Comparison of ENCODE assay signal across 1 cellular context in genomic region chr20:46638367-46639274, GRCh38.
A peak's percentile ranks its signal among the peaks of the same experiment; 100 is the strongest.
TF ChIP-seq lines count a peak whose summit lies in the region.

No MANE protein-coding gene starts in this region.

TF ChIP-seq in HepG2, 621 proteins besides CTCF, POLR2A, EP300 and RAD21 (continued from another document and continues in another):
- TF ChIP-seq PBX2 (CRISPR knock-in tag; IDR thresholded peaks at IDR 0.05) (no peak), ZEB1 (IDR thresholded peaks at IDR 0.05; ENCODE audit: insufficient replicate concordance, low read depth) (peak; percentile 2), PRDM15 (CRISPR knock-in tag; IDR thresholded peaks at IDR 0.05) (no peak; the same call in 1 of the 2 replicates), ZNF547 (CRISPR knock-in tag; IDR thresholded peaks at IDR 0.05) (peak; percentile 56; the same call in 1 of the 2 replicates), GATAD2A (CRISPR knock-in tag; IDR thresholded peaks at IDR 0.05) (peak; percentile 74; the same call in 1 of the 2 replicates), ZNF678 (CRISPR knock-in tag; IDR thresholded peaks at IDR 0.05) (no peak), SRF (IDR thresholded peaks at IDR 0.05; ENCODE audit: low read depth, low read length) (0 out of 2 replicates have a peak, but pooled peaks have one; percentile 26), ZNF234 (CRISPR knock-in tag; conservative IDR thresholded peaks at IDR 0.05) (no peak), MBNL3 (CRISPR knock-in tag; conservative IDR thresholded peaks at IDR 0.05) (no peak), RCOR2 (CRISPR knock-in tag; IDR thresholded peaks at IDR 0.05) (peak; percentile 95), ZNF225 (CRISPR knock-in tag; IDR thresholded peaks at IDR 0.05) (peak; percentile 59; the same call in 1 of the 2 replicates), IKZF1 (IDR thresholded peaks at IDR 0.05) (no peak), ZNF138 (CRISPR knock-in tag; IDR thresholded peaks at IDR 0.05; ENCODE audit: low read depth) (no peak), SNAI1 (CRISPR knock-in tag; IDR thresholded peaks at IDR 0.05; ENCODE audit: borderline replicate concordance) (no peak), FOXA3 (CRISPR knock-in tag; IDR thresholded peaks at IDR 0.05) (no peak; the same call in none of the 2 replicates), ZNF260 (CRISPR knock-in tag; IDR thresholded peaks at IDR 0.05; ENCODE audit: borderline replicate concordance, low read depth) (no peak), KDM3A (CRISPR knock-in tag; IDR thresholded peaks at IDR 0.05; ENCODE audit: low read depth) (peak; percentile 72; the same call in 1 of the 2 replicates), GMEB1 (CRISPR knock-in tag; IDR thresholded peaks at IDR 0.05; ENCODE audit: borderline replicate concordance) (peak; percentile 37), ZNF569 (CRISPR knock-in tag; IDR thresholded peaks at IDR 0.05; ENCODE audit: borderline replicate concordance) (no peak), DR1 (CRISPR knock-in tag; IDR thresholded peaks at IDR 0.05) (peak; percentile 34; the same call in 1 of the 2 replicates), TRIM24 (CRISPR knock-in tag; IDR thresholded peaks at IDR 0.05) (0 out of 2 replicates have a peak, but pooled peaks have one; percentile 29), ZNF431 (CRISPR knock-in tag; IDR thresholded peaks at IDR 0.05; ENCODE audit: borderline replicate concordance, low read depth) (no peak), MTERF4 (CRISPR knock-in tag; IDR thresholded peaks at IDR 0.05) (no peak; the same call in 1 of the 2 replicates), ZNF180 (CRISPR knock-in tag; IDR thresholded peaks at IDR 0.05; ENCODE audit: borderline replicate concordance, low read depth) (no peak), ARID4A (CRISPR knock-in tag; IDR thresholded peaks at IDR 0.05; ENCODE audit: borderline replicate concordance) (no peak; the same call in 1 of the 2 replicates), HOXA3 (CRISPR knock-in tag; IDR thresholded peaks at IDR 0.05) (0 out of 2 replicates have a peak, but pooled peaks have one; percentile 56), IRF9 (CRISPR knock-in tag; IDR thresholded peaks at IDR 0.05; ENCODE audit: borderline replicate concordance) (peak; percentile 81), ELF1 (CRISPR knock-in tag; IDR thresholded peaks at IDR 0.05) (no peak), EED (CRISPR knock-in tag; IDR thresholded peaks at IDR 0.05) (no peak), ZFP41 (CRISPR knock-in tag; IDR thresholded peaks at IDR 0.05; ENCODE audit: borderline replicate concordance) (no peak), SMC3 (IDR thresholded peaks at IDR 0.05; ENCODE audit: low read length) (0 out of 2 replicates have a peak, but pooled peaks have one; percentile 2), SNAPC2 (CRISPR knock-in tag; IDR thresholded peaks at IDR 0.05) (no peak), MAX (IDR thresholded peaks at IDR 0.05) (peak; percentile 78), ZNF580 (CRISPR knock-in tag; IDR thresholded peaks at IDR 0.05; ENCODE audit: borderline replicate concordance, low read depth) (no peak), MZF1 (CRISPR knock-in tag; IDR thresholded peaks at IDR 0.05; ENCODE audit: borderline replicate concordance) (no peak), ZBTB44 (CRISPR knock-in tag; IDR thresholded peaks at IDR 0.05) (no peak), NFATC3 (CRISPR knock-in tag; IDR thresholded peaks at IDR 0.05) (0 out of 2 replicates have a peak, but pooled peaks have one; percentile 69), RBAK (CRISPR knock-in tag; IDR thresholded peaks at IDR 0.05) (peak; percentile 95), ZNF674 (CRISPR knock-in tag; IDR thresholded peaks at IDR 0.05; ENCODE audit: low read depth) (no peak), ATF6 (CRISPR knock-in tag; conservative IDR thresholded peaks at IDR 0.05) (no peak), ZNF639 (CRISPR knock-in tag; conservative IDR thresholded peaks at IDR 0.05) (no peak)
